Comparison of ENCODE assay signal across 8 cellular contexts in the genomic region with DNA sequence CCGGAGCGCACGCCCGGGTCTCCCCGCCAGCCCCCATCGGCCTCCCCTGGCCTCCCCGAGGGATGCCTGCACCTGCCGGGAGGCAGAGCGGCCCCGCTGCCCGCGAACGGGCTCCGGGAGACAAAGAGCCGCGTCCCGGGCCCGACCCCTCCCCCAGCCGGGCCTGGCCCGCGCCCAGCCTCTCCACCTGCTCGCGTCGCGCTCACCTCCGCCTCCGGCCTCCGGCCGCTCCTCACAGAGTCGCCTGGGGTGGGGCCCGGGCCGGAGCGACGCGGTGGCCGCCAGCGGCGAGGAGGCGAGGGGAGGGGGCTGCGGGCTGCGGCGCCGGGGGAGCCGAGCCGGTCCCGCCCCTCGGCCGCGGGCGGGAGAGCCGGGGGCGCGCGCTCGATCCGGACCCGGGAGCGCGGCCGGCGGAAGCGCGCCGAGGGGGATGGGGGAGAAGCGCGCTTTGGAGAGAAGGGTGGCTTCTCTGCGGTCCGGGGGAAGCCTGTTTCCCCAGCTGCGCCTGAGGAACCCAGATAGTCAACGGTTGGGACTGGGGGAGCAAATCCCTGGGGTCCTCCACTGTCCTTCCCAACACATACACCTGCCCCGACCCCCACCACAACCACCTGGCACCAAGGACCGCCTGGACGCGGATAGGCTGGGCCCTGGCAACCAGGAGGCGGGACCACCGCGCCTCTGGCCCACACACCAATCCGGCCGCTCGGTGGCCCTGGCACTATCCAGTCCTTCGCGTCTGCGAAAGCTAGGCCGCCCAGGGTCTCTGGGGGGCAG. TPM values are rescaled to one million over a fixed set of nuclear protein-coding genes. Genes with fewer than 3 reads are reported as not detected.
DNase-seq lines count a peak whose midpoint lies in the region; ATAC-seq and TF ChIP-seq lines count a peak whose summit lies in the region.

A gene (minus strand): TSS at position 311 of the 777 bp plus-strand sequence. CDS start 701 bp downstream, outside the sequence.

- TF ChIP-seq CTCF in AG04450 (IDR thresholded peaks at IDR 0.05; ENCODE audit: low read depth, low read length): no peak
- TF ChIP-seq CTCF in HEK293 (tag by site-specific recombination; IDR thresholded peaks at IDR 0.05): no peak

- peak within 1 kb of the TSS; percentile 44 for H3K4me3 ChIP-seq in AG04450 (ENCODE audit: low read depth, low read length)
- H3K4me3 ChIP-seq in HEK293 (ENCODE audit: low read depth, low read length): peak within 1 kb of the TSS; percentile 65
- peak within 1 kb of the TSS; percentile 67 for H3K4me3 ChIP-seq in NT2/D1 (ENCODE audit: insufficient read length, low read depth)
- peak within 1 kb of the TSS; percentile 75 for H3K4me3 ChIP-seq in ectodermal cell (ENCODE audit: insufficient read depth, low read depth, low read length)
- peak within 1 kb of the TSS; percentile 76 for H3K4me3 ChIP-seq in neuron (ENCODE audit: low read length)

- H3K9me3 ChIP-seq in AG04450 (ENCODE audit: control insufficient read depth, insufficient read depth, low read length) (no peaks in the 10 kb centered on the region; the same call in 1 of the 2 replicates), HEK293 (ENCODE audit: control insufficient read depth, insufficient read depth, low read depth, low read length) (no peaks in the 10 kb centered on the region), NT2/D1 (ENCODE audit: insufficient read depth, low read length) (no peaks in the 10 kb centered on the region), ectodermal cell (ENCODE audit: control insufficient read depth, low read length) (no peaks in the 10 kb centered on the region), neuron (ENCODE audit: low read length) (no peaks in the 10 kb centered on the region)

- intact Hi-C loops in left colon (cut with DNase I, micrococcal nuclease): no loop called here

- POLR2A ChIA-PET in AG04450 (lab: Yijun Ruan, JAX) (no interaction called here), HEK293 (lab: Yijun Ruan, JAX) (interaction anchor here (0.8 to 1.2 kb wide), 3 partner anchors 14 to 70 kb away, joined by 3 to 4 read pairs (median 4); a partner anchor contains a TSS)

- DNase-seq in AG04450 (ENCODE audit: low read depth, low spot score) (no peak), NT2/D1 (ENCODE audit: low read depth, low spot score) (peak; percentile 39), left colon (no peak)

- CTCF ChIA-PET in AG04450 (lab: Charles Lee) (no interaction called here), HEK293 (lab: Yijun Ruan, JAX) (interaction anchor here (0.7 to 1.0 kb wide), 3 partner anchors 25 to 77 kb away, joined by 3 read pairs; no protein-coding TSS in a partner anchor)

- H3K4me1 ChIP-seq in HEK293 (ENCODE audit: control insufficient read depth, insufficient read depth, low read length) (peaks cover 6% of the 10 kb centered on the region), NT2/D1 (ENCODE audit: insufficient read depth, insufficient read length) (peaks cover 16% of the 10 kb centered on the region), ectodermal cell (ENCODE audit: control insufficient read depth, insufficient read depth, low read length) (peaks cover 8% of the 10 kb centered on the region), neuron (ENCODE audit: insufficient read depth, low read length) (peaks cover 35% of the 10 kb centered on the region)

- H3K27me3 ChIP-seq in AG04450 (ENCODE audit: control insufficient read depth, insufficient read depth, low read length) (peaks cover 34% of the 10 kb centered on the region), NT2/D1 (ENCODE audit: insufficient read depth, insufficient read length) (peaks cover 38% of the 10 kb centered on the region), ectodermal cell (ENCODE audit: control insufficient read depth, insufficient read depth, low read length, poor library complexity, severe bottlenecking) (peaks cover 11% of the 10 kb centered on the region), neuron (ENCODE audit: insufficient read depth, low read length) (no peaks in the 10 kb centered on the region)

- ATAC-seq in left colon (no peak), GM21717 (IDR thresholded peaks at IDR 0.05; ENCODE audit: unreplicated experiment) (no peak), GM18502 (IDR thresholded peaks at IDR 0.05; ENCODE audit: poor library complexity, unreplicated experiment) (no peak)

- H3K36me3 ChIP-seq in HEK293 (ENCODE audit: control insufficient read depth in 2 of 2, insufficient read depth in 1 of 2, low read length in 2 of 2): no peaks in the 10 kb centered on the region
- no peaks in the 10 kb centered on the region for H3K36me3 ChIP-seq in NT2/D1 (ENCODE audit: insufficient read depth, insufficient read length, low read length)
- no peaks in the 10 kb centered on the region for H3K36me3 ChIP-seq in ectodermal cell (ENCODE audit: control insufficient read depth, insufficient read depth, low read length)
- H3K36me3 ChIP-seq in neuron (ENCODE audit: insufficient read depth, low read length): peaks cover 2% of the 10 kb centered on the region

- peak within 1 kb of the TSS; percentile 74 for H3K9ac ChIP-seq in NT2/D1 (ENCODE audit: insufficient read length, low read depth)

- peak within 1 kb of the TSS; percentile 21 for H2AFZ ChIP-seq in neuron (ENCODE audit: low read depth, low read length)

- H3K27ac ChIP-seq in AG04450 (ENCODE audit: low read depth, low read length): no peak within 1 kb of the TSS
- peak within 1 kb of the TSS; percentile 24; the same call in 1 of the 2 replicates for H3K27ac ChIP-seq in HEK293 (ENCODE audit: extremely low read depth, low read depth, low read length)
- no peak within 1 kb of the TSS for H3K27ac ChIP-seq in ectodermal cell (ENCODE audit: insufficient read depth, low read depth, low read length, poor library complexity, severe bottlenecking)

- 0% methylated on average over 84 of the region's 84 CpGs for WGBS in ectodermal cell, 2 experiments

TF ChIP-seq in HEK293, 187 proteins besides CTCF, POLR2A, EP300 and RAD21 (continues in another document):
- no peak for TF ChIP-seq ZNF747 (tag by site-specific recombination; IDR thresholded peaks at IDR 0.05)
- TF ChIP-seq, protein P1, sequence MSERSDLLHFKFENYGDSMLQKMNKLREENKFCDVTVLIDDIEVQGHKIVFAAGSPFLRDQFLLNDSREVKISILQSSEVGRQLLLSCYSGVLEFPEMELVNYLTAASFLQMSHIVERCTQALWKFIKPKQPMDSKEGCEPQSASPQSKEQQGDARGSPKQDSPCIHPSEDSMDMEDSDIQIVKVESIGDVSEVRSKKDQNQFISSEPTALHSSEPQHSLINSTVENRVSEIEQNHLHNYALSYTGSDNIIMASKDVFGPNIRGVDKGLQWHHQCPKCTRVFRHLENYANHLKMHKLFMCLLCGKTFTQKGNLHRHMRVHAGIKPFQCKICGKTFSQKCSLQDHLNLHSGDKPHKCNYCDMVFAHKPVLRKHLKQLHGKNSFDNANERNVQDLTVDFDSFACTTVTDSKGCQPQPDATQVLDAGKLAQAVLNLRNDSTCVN (tag by site-specific recombination; optimal IDR thresholded peaks at IDR 0.05): peak; percentile 83
- TF ChIP-seq ZIC2 (tag by site-specific recombination; IDR thresholded peaks at IDR 0.05): peak; percentile 30; the same call in 1 of the 2 replicates
- no peak for TF ChIP-seq KLF7 (tag by site-specific recombination; IDR thresholded peaks at IDR 0.05; ENCODE audit: borderline replicate concordance)
- TF ChIP-seq ZNF423 (tag by site-specific recombination; IDR thresholded peaks at IDR 0.05): no peak
- TF ChIP-seq ZNF132 (tag by site-specific recombination; IDR thresholded peaks at IDR 0.05; ENCODE audit: borderline replicate concordance): no peak
- peak; percentile 24; the same call in 1 of the 2 replicates for TF ChIP-seq KLF9 (tag by site-specific recombination; IDR thresholded peaks at IDR 0.05; ENCODE audit: low read depth)
- peak; percentile 88 for TF ChIP-seq ZEB2 (tag by site-specific recombination; IDR thresholded peaks at IDR 0.05)
- TF ChIP-seq ZNF335 (tag by site-specific recombination; conservative IDR thresholded peaks at IDR 0.05): peak; percentile 98
- no peak for TF ChIP-seq ZNF174 (tag by site-specific recombination; IDR thresholded peaks at IDR 0.05)
- TF ChIP-seq ZBTB20 (tag by site-specific recombination; IDR thresholded peaks at IDR 0.05): peak; percentile 9; the same call in 1 of the 2 replicates
- TF ChIP-seq KLF8 (tag by site-specific recombination; IDR thresholded peaks at IDR 0.05): peak; percentile 9
- TF ChIP-seq ZBTB8A (tag by site-specific recombination; IDR thresholded peaks at IDR 0.05): no peak
- TF ChIP-seq ZNF785 (tag by site-specific recombination; IDR thresholded peaks at IDR 0.05): no peak
- TF ChIP-seq, protein P2, sequence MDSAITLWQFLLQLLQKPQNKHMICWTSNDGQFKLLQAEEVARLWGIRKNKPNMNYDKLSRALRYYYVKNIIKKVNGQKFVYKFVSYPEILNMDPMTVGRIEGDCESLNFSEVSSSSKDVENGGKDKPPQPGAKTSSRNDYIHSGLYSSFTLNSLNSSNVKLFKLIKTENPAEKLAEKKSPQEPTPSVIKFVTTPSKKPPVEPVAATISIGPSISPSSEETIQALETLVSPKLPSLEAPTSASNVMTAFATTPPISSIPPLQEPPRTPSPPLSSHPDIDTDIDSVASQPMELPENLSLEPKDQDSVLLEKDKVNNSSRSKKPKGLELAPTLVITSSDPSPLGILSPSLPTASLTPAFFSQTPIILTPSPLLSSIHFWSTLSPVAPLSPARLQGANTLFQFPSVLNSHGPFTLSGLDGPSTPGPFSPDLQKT (IDR thresholded peaks at IDR 0.05; ENCODE audit: borderline replicate concordance, low read depth, low read length): no peak; the same call in 1 of the 2 replicates
- TF ChIP-seq, protein P3, sequence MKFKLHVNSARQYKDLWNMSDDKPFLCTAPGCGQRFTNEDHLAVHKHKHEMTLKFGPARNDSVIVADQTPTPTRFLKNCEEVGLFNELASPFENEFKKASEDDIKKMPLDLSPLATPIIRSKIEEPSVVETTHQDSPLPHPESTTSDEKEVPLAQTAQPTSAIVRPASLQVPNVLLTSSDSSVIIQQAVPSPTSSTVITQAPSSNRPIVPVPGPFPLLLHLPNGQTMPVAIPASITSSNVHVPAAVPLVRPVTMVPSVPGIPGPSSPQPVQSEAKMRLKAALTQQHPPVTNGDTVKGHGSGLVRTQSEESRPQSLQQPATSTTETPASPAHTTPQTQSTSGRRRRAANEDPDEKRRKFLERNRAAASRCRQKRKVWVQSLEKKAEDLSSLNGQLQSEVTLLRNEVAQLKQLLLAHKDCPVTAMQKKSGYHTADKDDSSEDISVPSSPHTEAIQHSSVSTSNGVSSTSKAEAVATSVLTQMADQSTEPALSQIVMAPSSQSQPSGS (tag by site-specific recombination; IDR thresholded peaks at IDR 0.05; ENCODE audit: low read depth): no peak
- TF ChIP-seq ZNF624 (tag by site-specific recombination; IDR thresholded peaks at IDR 0.05): no peak

RNA-seq across cellular contexts. Expression of the gene that starts here (rescaled TPM):
- polyA plus RNA-seq in AG04450 (2011; rRNA removed): not detected in 2 replicates
- not detected in 2 replicates for polyA minus RNA-seq in AG04450 (2011; rRNA and poly(A)+ RNA removed)
- 32.8 TPM for polyA plus RNA-seq in ectodermal cell (2013, experiment 1 of 4)
- 26.5 TPM for polyA plus RNA-seq in ectodermal cell (2013, experiment 2 of 4)
- polyA plus RNA-seq in ectodermal cell (2013, experiment 3 of 4): 27.7 TPM
- polyA plus RNA-seq in ectodermal cell (2013, experiment 4 of 4): 30.1 TPM
- under 1 TPM; 0.22 to 0.46 TPM for total RNA-seq in left colon
